In genomic region chr7:132536646-132537395, GRCh38 we compare ENCODE assay signal across 1 cellular context.
TF ChIP-seq lines count a peak whose summit lies in the region.

No MANE protein-coding gene starts in this region.

TF ChIP-seq in SK-N-SH, 30 proteins besides CTCF, POLR2A, EP300 and RAD21 (continued from another document):
- TF ChIP-seq TCF12 (IDR thresholded peaks at IDR 0.05) (peak; percentile 64), USF1 (IDR thresholded peaks at IDR 0.05; ENCODE audit: borderline replicate concordance, low read depth) (no peak), POLR2AphosphoS5 (IDR thresholded peaks at IDR 0.05; ENCODE audit: low read depth, low read length) (no peak), USF2 (IDR thresholded peaks at IDR 0.05; ENCODE audit: borderline replicate concordance, low read depth, low read length) (no peak), MXI1 (IDR thresholded peaks at IDR 0.05; ENCODE audit: low read depth, low read length) (no peak), NFIC (IDR thresholded peaks at IDR 0.05; ENCODE audit: borderline replicate concordance) (no peak)
